Comparison of ENCODE assay signal across 1 cellular context in genomic region chr4:1725521-1725920, GRCh38.
TF ChIP-seq lines count a peak whose summit lies in the region.

No MANE protein-coding gene starts in this region.

TF ChIP-seq in SK-N-SH, 30 proteins besides CTCF, POLR2A, EP300 and RAD21:
- no peak for TF ChIP-seq POLR2AphosphoS5 (IDR thresholded peaks at IDR 0.05; ENCODE audit: low read depth, low read length)
- TF ChIP-seq FOXM1 (IDR thresholded peaks at IDR 0.05; ENCODE audit: low read depth): no peak
- TF ChIP-seq USF1 (IDR thresholded peaks at IDR 0.05; ENCODE audit: borderline replicate concordance, low read depth): no peak
- TF ChIP-seq TCF12 (IDR thresholded peaks at IDR 0.05): no peak
- TF ChIP-seq SIN3A (IDR thresholded peaks at IDR 0.05; ENCODE audit: borderline replicate concordance, low read depth, low read length): no peak
- TF ChIP-seq, protein P1, sequence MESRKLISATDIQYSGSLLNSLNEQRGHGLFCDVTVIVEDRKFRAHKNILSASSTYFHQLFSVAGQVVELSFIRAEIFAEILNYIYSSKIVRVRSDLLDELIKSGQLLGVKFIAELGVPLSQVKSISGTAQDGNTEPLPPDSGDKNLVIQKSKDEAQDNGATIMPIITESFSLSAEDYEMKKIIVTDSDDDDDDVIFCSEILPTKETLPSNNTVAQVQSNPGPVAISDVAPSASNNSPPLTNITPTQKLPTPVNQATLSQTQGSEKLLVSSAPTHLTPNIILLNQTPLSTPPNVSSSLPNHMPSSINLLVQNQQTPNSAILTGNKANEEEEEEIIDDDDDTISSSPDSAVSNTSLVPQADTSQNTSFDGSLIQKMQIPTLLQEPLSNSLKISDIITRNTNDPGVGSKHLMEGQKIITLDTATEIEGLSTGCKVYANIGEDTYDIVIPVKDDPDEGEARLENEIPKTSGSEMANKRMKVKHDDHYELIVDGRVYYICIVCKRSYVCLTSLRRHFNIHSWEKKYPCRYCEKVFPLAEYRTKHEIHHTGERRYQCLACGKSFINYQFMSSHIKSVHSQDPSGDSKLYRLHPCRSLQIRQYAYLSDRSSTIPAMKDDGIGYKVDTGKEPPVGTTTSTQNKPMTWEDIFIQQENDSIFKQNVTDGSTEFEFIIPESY (IDR thresholded peaks at IDR 0.05; ENCODE audit: borderline replicate concordance, low read depth): no peak
TF ChIP-seq in SK-N-SH: peak in this region for 0.
